ENCODE assay signal across 1 cellular context in the genomic region with DNA sequence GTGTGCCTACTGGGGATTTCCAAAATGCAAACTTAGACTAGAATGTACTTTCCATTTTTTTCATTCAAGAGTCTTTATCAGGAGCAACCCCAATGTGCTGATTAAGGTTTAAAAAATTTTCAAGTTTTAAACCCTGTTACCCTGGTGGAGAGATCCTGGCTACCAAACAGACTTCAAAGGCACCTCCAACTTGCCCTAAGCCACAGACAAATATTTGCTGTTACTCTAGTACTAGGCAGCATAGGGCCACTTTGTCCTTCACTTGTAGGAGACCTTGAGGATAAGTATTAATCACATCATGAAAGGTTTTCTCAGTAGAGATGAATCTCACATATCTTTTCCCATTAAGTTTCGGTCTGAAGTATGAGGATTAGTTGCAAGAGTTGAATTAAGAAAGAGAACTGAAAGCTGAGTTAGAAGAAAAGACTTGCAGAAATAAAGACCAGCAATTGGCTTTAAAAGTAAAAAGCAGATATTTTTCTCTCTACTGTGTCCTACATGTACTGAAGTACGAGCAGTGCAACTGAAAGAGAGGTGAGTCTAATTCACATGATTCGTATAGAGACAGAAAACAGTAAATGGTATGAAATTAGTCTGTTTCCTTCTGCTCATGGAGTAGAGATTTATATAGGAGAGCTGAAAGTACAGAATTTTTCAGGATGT.
TF ChIP-seq lines count a peak whose summit lies in the region.

No MANE protein-coding gene starts in this region.

TF ChIP-seq in IMR-90, 13 proteins besides CTCF, POLR2A, EP300 and RAD21:
- no peak for TF ChIP-seq BHLHE40 (IDR thresholded peaks at IDR 0.05; ENCODE audit: low read depth, low read length)
- TF ChIP-seq MAFK (IDR thresholded peaks at IDR 0.05; ENCODE audit: low read depth, low read length) = no peak
